ENCODE assay signal across 1 cellular context in genomic region chr18:75408554-75409506, GRCh38.
A peak's percentile ranks its signal among the peaks of the same experiment; 100 is the strongest.
TF ChIP-seq lines count a peak whose summit lies in the region.

No MANE protein-coding gene starts in this region.

TF ChIP-seq in HepG2, 621 proteins besides CTCF, POLR2A, EP300 and RAD21 (continued from another document):
- TF ChIP-seq ZBTB39 (CRISPR knock-in tag; IDR thresholded peaks at IDR 0.05) (no peak), CHD2 (IDR thresholded peaks at IDR 0.05; ENCODE audit: low read depth, low read length) (no peak), FOSL2 (CRISPR knock-in tag; IDR thresholded peaks at IDR 0.05) (peak; percentile 71), SIN3A (IDR thresholded peaks at IDR 0.05; ENCODE audit: borderline replicate concordance, low read depth, low read length) (no peak), ZNF292 (CRISPR knock-in tag; IDR thresholded peaks at IDR 0.05; ENCODE audit: borderline replicate concordance, low read depth) (no peak), CEBPB (IDR thresholded peaks at IDR 0.05; ENCODE audit: borderline replicate concordance, low read depth, low read length) (peak; percentile 49; the same call in 1 of the 2 replicates)
